In genomic region chr1:178664278-178664677, GRCh38 we compare ENCODE assay signal across 10 cellular contexts.
DNase-seq lines count a peak whose midpoint lies in the region; ATAC-seq and TF ChIP-seq lines count a peak whose summit lies in the region.
"Had no signal": no experiment of that assay in that cellular context is flagged by ENCODE, and none has a peak within 500 bp of the region (broad histone marks: within the 10 kb centered on the region; RNA-seq: fewer than 3 reads in every experiment).

No MANE protein-coding gene starts in this region.

- intact Hi-C loops in MCF 10A (cut with micrococcal nuclease) = no loop called here
- intact Hi-C loops in Right ventricle myocardium inferior (cut with DNase I) = no loop called here
- intact Hi-C loops in psoas muscle (cut with DNase I) = no loop called here

- POLR2A ChIA-PET in MCF 10A (lab: Yijun Ruan, JAX) = no interaction called here

- DNase-seq in activated naive CD8-positive, alpha-beta T cell treated with anti-CD3 and anti-CD28 coated beads, Interleukin-2, amount 50 U/mL, for 24 hours = peak; percentile 4
- DNase-seq in activated naive CD8-positive, alpha-beta T cell treated with anti-CD3 and anti-CD28 coated beads for 36 hours = no peak
- DNase-seq in NOMO-1 (lab: John Stamatoyannopoulos, UW; ENCODE audit: unreplicated experiment in 2 of 2) (peak; percentile 74 to 86), GDM1 (lab: John Stamatoyannopoulos, UW) (no peak), MCF 10A (ENCODE audit: unreplicated experiment) (no peak), Right ventricle myocardium inferior (ENCODE audit: missing footprints) (no peak), psoas muscle (no peak)
- DNase-seq: natural killer cell, NCI-H187 had no signal

- 72 to 81% (median 77%) methylated on average over 5 of the region's 5 CpGs for WGBS in psoas muscle, 3 donors

- no peaks in the 10 kb centered on the region for H3K9me3 ChIP-seq in psoas muscle

- CTCF ChIA-PET in MCF 10A (lab: Yijun Ruan, JAX) = interaction anchor here (0.6 to 1.9 kb wide), 5 partner anchors 12 to 759 kb away, joined by 3 to 8 read pairs (median 4); no protein-coding TSS in a partner anchor

- no peaks in the 10 kb centered on the region for H3K9me3 Mint-ChIP-seq in activated naive CD8-positive, alpha-beta T cell treated with anti-CD3 and anti-CD28 coated beads, Interleukin-2, amount 50 U/mL, for 24 hours
- H3K9me3 Mint-ChIP-seq in activated naive CD8-positive, alpha-beta T cell treated with anti-CD3 and anti-CD28 coated beads for 36 hours = no peaks in the 10 kb centered on the region
- H3K9me3 Mint-ChIP-seq in MCF 10A (ENCODE audit: unreplicated experiment) = no peaks in the 10 kb centered on the region
- H3K9me3 Mint-ChIP-seq: natural killer cell had no signal

- H3K4me1 Mint-ChIP-seq in activated naive CD8-positive, alpha-beta T cell treated with anti-CD3 and anti-CD28 coated beads, Interleukin-2, amount 50 U/mL, for 24 hours = peaks cover 14% of the 10 kb centered on the region
- no peaks in the 10 kb centered on the region for H3K4me1 Mint-ChIP-seq in activated naive CD8-positive, alpha-beta T cell treated with anti-CD3 and anti-CD28 coated beads for 36 hours
- no peaks in the 10 kb centered on the region for H3K4me1 Mint-ChIP-seq in MCF 10A (ENCODE audit: insufficient read depth, unreplicated experiment)
- H3K4me1 Mint-ChIP-seq: natural killer cell had no signal

- peak; percentile 24 for ATAC-seq in activated naive CD8-positive, alpha-beta T cell treated with anti-CD3 and anti-CD28 coated beads, Interleukin-2, amount 50 U/mL, for 24 hours
- ATAC-seq in HG02981 (IDR thresholded peaks at IDR 0.05; ENCODE audit: unreplicated experiment) = peak; percentile 81
- no peak for ATAC-seq in Right ventricle myocardium inferior
- ATAC-seq in psoas muscle = no peak

- H3K4me1 ChIP-seq in psoas muscle = no peaks in the 10 kb centered on the region

- H3K27me3 ChIP-seq in psoas muscle (ENCODE audit: insufficient read depth in 3 of 3, low read length in 2 of 3) = no peaks in the 10 kb centered on the region

- H3K4me3 ChIP-seq in psoas muscle = no peak overlapping the region

- H3K27me3 Mint-ChIP-seq in activated naive CD8-positive, alpha-beta T cell treated with anti-CD3 and anti-CD28 coated beads, Interleukin-2, amount 50 U/mL, for 24 hours = peaks cover 11% of the 10 kb centered on the region
- H3K27me3 Mint-ChIP-seq in activated naive CD8-positive, alpha-beta T cell treated with anti-CD3 and anti-CD28 coated beads for 36 hours = peaks cover 16% of the 10 kb centered on the region
- H3K27me3 Mint-ChIP-seq in MCF 10A (ENCODE audit: insufficient read depth, unreplicated experiment) = no peaks in the 10 kb centered on the region

- H3K27ac ChIP-seq in psoas muscle = no peak overlapping the region

- no peaks in the 10 kb centered on the region for H3K36me3 Mint-ChIP-seq in activated naive CD8-positive, alpha-beta T cell treated with anti-CD3 and anti-CD28 coated beads, Interleukin-2, amount 50 U/mL, for 24 hours (ENCODE audit: low read depth)
- no peaks in the 10 kb centered on the region for H3K36me3 Mint-ChIP-seq in activated naive CD8-positive, alpha-beta T cell treated with anti-CD3 and anti-CD28 coated beads for 36 hours
- H3K36me3 Mint-ChIP-seq in MCF 10A (ENCODE audit: insufficient read depth, unreplicated experiment) = no peaks in the 10 kb centered on the region
- H3K36me3 Mint-ChIP-seq: natural killer cell had no signal

- no peak for TF ChIP-seq CTCF in MCF 10A (IDR thresholded peaks at IDR 0.05; ENCODE audit: unreplicated experiment)
- TF ChIP-seq CTCF in psoas muscle (IDR thresholded peaks at IDR 0.05) = no peak

- H3K36me3 ChIP-seq in psoas muscle (ENCODE audit: insufficient read depth in 1 of 2, low read depth in 1 of 2) = no peaks in the 10 kb centered on the region

- H3K27ac Mint-ChIP-seq in activated naive CD8-positive, alpha-beta T cell treated with anti-CD3 and anti-CD28 coated beads, Interleukin-2, amount 50 U/mL, for 24 hours = no peak overlapping the region
- H3K27ac Mint-ChIP-seq in activated naive CD8-positive, alpha-beta T cell treated with anti-CD3 and anti-CD28 coated beads for 36 hours = no peak overlapping the region
- no peak overlapping the region for H3K27ac Mint-ChIP-seq in MCF 10A (ENCODE audit: low read depth, unreplicated experiment)
- H3K27ac Mint-ChIP-seq: natural killer cell had no signal

- no TSS peak for BruUV-seq in MCF 10A (replicated peaks; lab: Mats Ljungman, UMichigan)

- H3K4me3 Mint-ChIP-seq in activated naive CD8-positive, alpha-beta T cell treated with anti-CD3 and anti-CD28 coated beads, Interleukin-2, amount 50 U/mL, for 24 hours = no peak overlapping the region
- H3K4me3 Mint-ChIP-seq in activated naive CD8-positive, alpha-beta T cell treated with anti-CD3 and anti-CD28 coated beads for 36 hours = no peak overlapping the region
- no peak overlapping the region for H3K4me3 Mint-ChIP-seq in MCF 10A (ENCODE audit: unreplicated experiment)
- H3K4me3 Mint-ChIP-seq: natural killer cell had no signal

Comparison
In these comparisons a context has a peak if more than half of its experiments do, and no peak if none do; other contexts are left out.
1. DNase-seq: peak in activated naive CD8-positive, alpha-beta T cell treated with anti-CD3 and anti-CD28 coated beads, Interleukin-2, amount 50 U/mL, for 24 hours (single experiment) and NOMO-1 (2 of 2); none in activated naive CD8-positive, alpha-beta T cell treated with anti-CD3 and anti-CD28 coated beads for 36 hours (single experiment), GDM1 (single experiment), MCF 10A (single experiment), Right ventricle myocardium inferior (single experiment) and psoas muscle (0 of 2).
2. ATAC-seq: peak in activated naive CD8-positive, alpha-beta T cell treated with anti-CD3 and anti-CD28 coated beads, Interleukin-2, amount 50 U/mL, for 24 hours (single experiment) and HG02981 (single experiment); none in Right ventricle myocardium inferior (single experiment) and psoas muscle (0 of 4).